In genomic region chr7:113731571-113731970, GRCh38 we compare ENCODE assay signal across 26 cellular contexts.
DNase-seq lines count a peak whose midpoint lies in the region; ATAC-seq and FAIRE-seq lines count a peak whose summit lies in the region.
"Had no signal": no experiment of that assay in that cellular context is flagged by ENCODE, and none has a peak within 500 bp of the region (broad histone marks: within the 10 kb centered on the region; RNA-seq: fewer than 3 reads in every experiment).

No MANE protein-coding gene starts in this region.

- FAIRE-seq in GM19239 (lab: Jason Lieb, UNC) (no peak), small intestine (lab: Jason Lieb, UNC) (no peak)
- FAIRE-seq: G401.6, H1 had no signal

- no peak overlapping the region for H3K9ac ChIP-seq in SK-N-MC (ENCODE audit: insufficient read length)

- no peak for ATAC-seq in GM18907 (IDR thresholded peaks at IDR 0.05; ENCODE audit: unreplicated experiment)
- ATAC-seq: Right ventricle myocardium inferior had no signal

- DNase-seq in DMS53 (lab: John Stamatoyannopoulos, UW) (peak; percentile 19), DMS53 treated with DMSO at 0.1 percent for 48 hours (lab: John Stamatoyannopoulos, UW; ENCODE audit: unreplicated experiment) (no peak), SK-N-MC (ENCODE audit: low read depth, low spot score) (peak; percentile 62), fibroblast of peridontal ligament (ENCODE audit: extremely low read depth) (peak; percentile 15), GM19239 (ENCODE audit: insufficient read length, low spot score) (no peak), amygdala (lab: John Stamatoyannopoulos, UW) (no peak), small intestine (no peak)
- DNase-seq: CD8-positive, alpha-beta memory T cell; DMS 273 treated with DMSO at 0.1 percent for 48 hours; DND-41; Karpas-422; NCI-H1092 treated with DMSO at 0.1 percent for 48 hours; NCI-H1436; NCI-H2029; NCI-H446 treated with DMSO at 0.1 percent for 48 hours; NCI-H526; NCI-H82; NK-92 treated with Interleukin-12 subunit alpha and Interleukin-12 subunit beta, amount 100 ng/mL, for 24 hours; PC-3 had no signal

- no peaks in the 10 kb centered on the region for H3K36me3 ChIP-seq in SK-N-MC (ENCODE audit: insufficient read depth, low read length)
- no peaks in the 10 kb centered on the region for H3K36me3 ChIP-seq in small intestine (ENCODE audit: control insufficient read depth in 2 of 2, insufficient read depth in 2 of 2, low read length in 2 of 2)
- H3K36me3 ChIP-seq: SJSA1 had no signal

- no peaks in the 10 kb centered on the region for H3K4me1 ChIP-seq in small intestine (ENCODE audit: control insufficient read depth in 2 of 2, insufficient read depth in 1 of 2, low read depth in 1 of 2, low read length in 1 of 2)
- H3K4me1 ChIP-seq: SJSA1 had no signal

- H3K9me3 ChIP-seq in SK-N-MC (ENCODE audit: low read depth, low read length) = no peaks in the 10 kb centered on the region
- no peaks in the 10 kb centered on the region for H3K9me3 ChIP-seq in small intestine (ENCODE audit: control insufficient read depth, low read depth)
- H3K9me3 ChIP-seq: SJSA1 had no signal

- H3K27me3 ChIP-seq in small intestine (ENCODE audit: control insufficient read depth in 2 of 2, insufficient read depth in 2 of 2, low read length in 2 of 2) = no peaks in the 10 kb centered on the region
- H3K27me3 ChIP-seq: SJSA1 had no signal

- no peak overlapping the region for H3K4me3 ChIP-seq in SK-N-MC
- no peak overlapping the region for H3K4me3 ChIP-seq in small intestine (ENCODE audit: low read depth in 1 of 2, low read length in 2 of 2)
- H3K4me3 ChIP-seq: SJSA1 had no signal

- 69 to 86% (median 70%) methylated on average over 3 of the region's 3 CpGs for WGBS in small intestine, 3 donors

- peak overlapping the region; percentile 3; the same call in 1 of the 2 replicates for H3K27ac ChIP-seq in SK-N-MC
- H3K27ac ChIP-seq in small intestine (ENCODE audit: low read depth in 1 of 2, low read length in 1 of 2) = no peak overlapping the region
- H3K27ac ChIP-seq: 22Rv1, C4-2B, SJSA1 had no signal

Comparison
In these comparisons a context has a peak if more than half of its experiments do, and no peak if none do; other contexts are left out.
1. DNase-seq: peak in DMS53 (single experiment), SK-N-MC (single experiment) and fibroblast of peridontal ligament (single experiment); none in DMS53 treated with DMSO at 0.1 percent for 48 hours (single experiment), GM19239 (single experiment), amygdala (0 of 56) and small intestine (single experiment).